Comparison of ENCODE assay signal across 22 cellular contexts in the genomic region with DNA sequence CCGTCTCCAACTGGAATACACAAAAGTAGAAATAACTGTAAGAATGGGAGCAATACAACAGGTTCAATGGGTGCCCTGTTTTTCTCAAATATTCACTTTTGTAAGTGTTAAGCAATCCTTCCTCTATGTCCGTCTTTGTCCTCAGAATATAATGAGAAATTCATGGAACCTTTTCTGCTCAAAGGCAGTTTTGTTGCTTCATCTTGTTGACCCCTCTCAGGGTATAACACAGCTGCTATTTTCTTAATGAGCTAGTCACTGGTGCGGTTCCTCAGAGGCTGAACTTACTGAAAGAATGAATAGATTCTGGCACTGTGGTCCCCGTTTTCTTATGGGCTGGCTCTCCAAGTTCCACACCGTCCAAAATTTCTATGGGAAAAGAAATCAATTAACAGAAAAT.
"Had no signal": no experiment of that assay in that cellular context is flagged by ENCODE, and none has a peak within 500 bp of the region (broad histone marks: within the 10 kb centered on the region; RNA-seq: fewer than 3 reads in every experiment).

No MANE protein-coding gene starts in this region.

- H3K9me3 Mint-ChIP-seq: activated naive CD4-positive, alpha-beta T cell treated with anti-CD3 and anti-CD28 coated beads for 36 hours; activated naive CD8-positive, alpha-beta T cell treated with anti-CD3 and anti-CD28 coated beads, Interleukin-2, amount 10 ng/mL, durations not matched to agents 7 days and 5 days; activated T-cell treated with anti-CD3 and anti-CD28 coated beads, Interleukin-2, amount 50 U/mL, for 4 hours; activated T-helper 2 cell treated with anti-CD3 and anti-CD28 coated beads, Interferon-gamma antibody, Interleukin-2, Interleukin-4, amounts not matched to agents 10 μg/mL and 5 μg/mL and 100 μg/mL, durations not matched to agents 14 hours and 24 hours and 36 hours; naive B cell; stimulated activated naive CD8-positive, alpha-beta T cell treated with anti-CD3 and anti-CD28 coated beads, Interleukin-15, Interleukin-2, amounts not matched to agents 100 ng/mL and 50 ng/mL, for 24 hours; T-helper 1 cell treated with Interleukin-12 subunit alpha and Interleukin-12 subunit beta and Interleukin-4 antibody, amounts not matched to agents 30 μg/mL and 1 μg/mL, for 36 hours; WTC11 had no signal

- H3K4me1 Mint-ChIP-seq: activated naive CD8-positive, alpha-beta T cell treated with anti-CD3 and anti-CD28 coated beads, Interleukin-2, amount 10 ng/mL, durations not matched to agents 7 days and 5 days; naive B cell; WTC11 had no signal

- H3K27me3 Mint-ChIP-seq: activated naive CD8-positive, alpha-beta T cell treated with anti-CD3 and anti-CD28 coated beads, Interleukin-2, amount 10 ng/mL, durations not matched to agents 7 days and 5 days; naive B cell; stimulated activated naive CD8-positive, alpha-beta T cell treated with anti-CD3 and anti-CD28 coated beads, Interleukin-15, Interleukin-2, amounts not matched to agents 100 ng/mL and 50 ng/mL, for 24 hours had no signal

- DNase-seq: activated CD8-positive, alpha-beta memory T cell treated with anti-CD3 and anti-CD28 coated beads, Interleukin-2, amount 50 U/mL, for 4 hours; activated naive CD4-positive, alpha-beta T cell treated with anti-CD3 and anti-CD28 coated beads for 36 hours; activated naive CD8-positive, alpha-beta T cell treated with anti-CD3 and anti-CD28 coated beads, Interleukin-2, amount 10 ng/mL, durations not matched to agents 7 days and 5 days; activated T-cell treated with anti-CD3 and anti-CD28 coated beads, Interleukin-2, amount 50 U/mL, for 4 hours; amniotic stem cell; effector CD8-positive, alpha-beta T cell; foreskin keratinocyte; left cardiac atrium; mesendoderm; naive B cell; right cardiac atrium; stimulated activated CD4-positive, alpha-beta T cell treated with anti-CD3 and anti-CD28 coated beads, Interleukin-1b, Interleukin-23, amount 100 ng/mL, for 48 hours; T1000; trophoblast cell; uterus had no signal

- H3K9me3 ChIP-seq: prostate gland, suprapubic skin, uterus had no signal

- H3K36me3 ChIP-seq: uterus had no signal

- H3K27me3 ChIP-seq: foreskin keratinocyte, suprapubic skin, uterus had no signal

- H3K27ac ChIP-seq: foreskin keratinocyte, prostate gland, skin epidermis, suprapubic skin, uterus had no signal

- H3K4me3 Mint-ChIP-seq: activated naive CD4-positive, alpha-beta T cell treated with anti-CD3 and anti-CD28 coated beads for 36 hours; activated naive CD8-positive, alpha-beta T cell treated with anti-CD3 and anti-CD28 coated beads, Interleukin-2, amount 10 ng/mL, durations not matched to agents 7 days and 5 days; activated T-cell treated with anti-CD3 and anti-CD28 coated beads, Interleukin-2, amount 50 U/mL, for 4 hours; naive B cell; stimulated activated naive CD8-positive, alpha-beta T cell treated with anti-CD3 and anti-CD28 coated beads, Interleukin-15, Interleukin-2, amounts not matched to agents 100 ng/mL and 50 ng/mL, for 24 hours; T-helper 1 cell treated with Interleukin-12 subunit alpha and Interleukin-12 subunit beta and Interleukin-4 antibody, amounts not matched to agents 30 μg/mL and 1 μg/mL, for 36 hours; WTC11 had no signal

- ATAC-seq: activated T-cell treated with anti-CD3 and anti-CD28 coated beads, Interleukin-2, amount 50 U/mL, for 4 hours; foreskin keratinocyte; left cardiac atrium; right cardiac atrium; WTC11 had no signal

- H3K4me3 ChIP-seq: prostate gland, skin epidermis, suprapubic skin, uterus had no signal

- H3K4me1 ChIP-seq: foreskin keratinocyte, prostate gland, suprapubic skin, uterus had no signal

- H3K27ac Mint-ChIP-seq: activated naive CD4-positive, alpha-beta T cell treated with anti-CD3 and anti-CD28 coated beads for 36 hours; activated naive CD8-positive, alpha-beta T cell treated with anti-CD3 and anti-CD28 coated beads, Interleukin-2, amount 10 ng/mL, durations not matched to agents 7 days and 5 days; activated T-helper 2 cell treated with anti-CD3 and anti-CD28 coated beads, Interferon-gamma antibody, Interleukin-2, Interleukin-4, amounts not matched to agents 10 μg/mL and 5 μg/mL and 100 μg/mL, durations not matched to agents 14 hours and 24 hours and 36 hours; naive B cell; stimulated activated naive CD8-positive, alpha-beta T cell treated with anti-CD3 and anti-CD28 coated beads, Interleukin-15, Interleukin-2, amounts not matched to agents 100 ng/mL and 50 ng/mL, for 24 hours; T-helper 1 cell treated with Interleukin-12 subunit alpha and Interleukin-12 subunit beta and Interleukin-4 antibody, amounts not matched to agents 30 μg/mL and 1 μg/mL, for 36 hours; WTC11 had no signal
